Comparison of ENCODE assay signal across 28 cellular contexts in the genomic region with DNA sequence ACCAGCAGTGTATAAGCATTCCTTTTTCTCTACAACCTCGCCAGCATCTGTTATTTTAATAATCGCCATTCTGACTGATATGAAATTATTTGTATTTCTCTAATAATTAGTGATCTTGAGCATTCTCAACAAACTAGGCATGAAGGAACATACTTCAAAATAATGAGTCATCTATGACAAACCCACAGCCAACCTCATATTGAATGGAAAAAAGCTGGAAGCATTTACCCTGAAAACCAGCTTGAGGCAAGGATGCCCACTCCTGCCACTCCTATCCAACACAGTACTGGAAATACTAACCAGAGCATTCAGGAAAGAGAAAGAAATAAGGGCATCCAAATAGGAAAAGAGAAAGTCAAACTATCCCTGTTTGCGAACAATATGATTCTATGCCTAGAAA.
"Had no signal": no experiment of that assay in that cellular context is flagged by ENCODE, and none has a peak within 500 bp of the region (broad histone marks: within the 10 kb centered on the region; RNA-seq: fewer than 3 reads in every experiment).

No MANE protein-coding gene starts in this region.

- H3K27me3 ChIP-seq: adrenal gland, body of pancreas, dorsolateral prefrontal cortex, esophagus muscularis mucosa, gastroesophageal sphincter, heart right ventricle had no signal

- DNase-seq: activated CD4-positive, alpha-beta memory T cell treated with anti-CD3 and anti-CD28 coated beads for 36 hours; activated CD4-positive, alpha-beta T cell treated with anti-CD3 and anti-CD28 coated beads for 36 hours; activated CD4-positive, alpha-beta T cell treated with anti-CD3 and anti-CD28 coated beads, Interleukin-2, amount 10 ng/mL, durations not matched to agents 24 days and 14 days; activated CD4-positive, CD25-positive, alpha-beta regulatory T cell; activated CD4-positive, CD25-positive, alpha-beta regulatory T cell treated with anti-CD3 and anti-CD28 coated beads, Interleukin-2, amount 50 U/mL, for 72 hours; activated CD8-positive, alpha-beta memory T cell treated with anti-CD3 and anti-CD28 coated beads, Interleukin-2, amount 10 ng/mL, durations not matched to agents 7 days and 5 days; activated CD8-positive, alpha-beta memory T cell treated with anti-CD3 and anti-CD28 coated beads, Interleukin-2, amount 50 U/mL, for 4 hours; activated CD8-positive, alpha-beta T cell treated with anti-CD3 and anti-CD28 coated beads, Interleukin-2, amount 10 ng/mL, durations not matched to agents 7 days and 5 days; activated effector memory CD4-positive, alpha-beta T cell treated with anti-CD3 and anti-CD28 coated beads, Interleukin-2, amount 50 U/mL, for 16 hours; activated naive CD4-positive, alpha-beta T cell treated with anti-CD3 and anti-CD28 coated beads for 36 hours; activated naive CD8-positive, alpha-beta T cell treated with anti-CD3 and anti-CD28 coated beads for 36 hours; activated naive CD8-positive, alpha-beta T cell treated with anti-CD3 and anti-CD28 coated beads, Interleukin-2, amount 50 U/mL, for 24 hours; activated T-cell treated with anti-CD3 and anti-CD28 coated beads, Interleukin-2, amount 50 U/mL, for 1 hour; activated T-cell treated with anti-CD3 and anti-CD28 coated beads, Interleukin-2, amount 50 U/mL, for 48 hours; adrenal gland; amygdala; aorta; body of pancreas; dorsolateral prefrontal cortex; effector memory CD4-positive, alpha-beta T cell; endodermal cell; erythroblast; foreskin melanocyte; heart right ventricle; T-helper 2 cell had no signal

- H3K36me3 ChIP-seq: adrenal gland, esophagus muscularis mucosa, gastroesophageal sphincter, heart right ventricle had no signal

- H3K9me3 ChIP-seq: adrenal gland, body of pancreas, esophagus muscularis mucosa, gastroesophageal sphincter had no signal

- ATAC-seq: activated CD4-positive, alpha-beta T cell treated with anti-CD3 and anti-CD28 coated beads for 36 hours; activated CD8-positive, alpha-beta memory T cell treated with anti-CD3 and anti-CD28 coated beads, Interleukin-2, amount 10 ng/mL, durations not matched to agents 7 days and 5 days; activated CD8-positive, alpha-beta T cell treated with anti-CD3 and anti-CD28 coated beads, Interleukin-2, amount 10 ng/mL, durations not matched to agents 7 days and 5 days; activated naive CD8-positive, alpha-beta T cell treated with anti-CD3 and anti-CD28 coated beads, Interleukin-2, amount 50 U/mL, for 24 hours; body of pancreas; gastroesophageal sphincter; heart right ventricle had no signal

- H3K27ac ChIP-seq: adrenal gland, body of pancreas, coronary artery, dorsolateral prefrontal cortex, esophagus muscularis mucosa, gastroesophageal sphincter, heart right ventricle had no signal

- H3K4me3 ChIP-seq: adrenal gland, body of pancreas, coronary artery, dorsolateral prefrontal cortex, esophagus muscularis mucosa, gastroesophageal sphincter, heart right ventricle had no signal

- H3K4me1 ChIP-seq: adrenal gland, body of pancreas, gastroesophageal sphincter, heart right ventricle had no signal
